2 cellular contexts compared by ENCODE assay signal in genomic region chr15:81516461-81516860, GRCh38.
A peak's percentile ranks its signal among the peaks of the same experiment; 100 is the strongest.
TF ChIP-seq lines count a peak whose summit lies in the region.

No MANE protein-coding gene starts in this region.

TF ChIP-seq in SK-N-SH, 30 proteins besides CTCF, POLR2A, EP300 and RAD21 (continued from another document):
- TF ChIP-seq RCOR1 (IDR thresholded peaks at IDR 0.05; ENCODE audit: low read length) (no peak), ZBTB33 (IDR thresholded peaks at IDR 0.05; ENCODE audit: borderline replicate concordance, low read depth) (no peak), SMC3 (IDR thresholded peaks at IDR 0.05; ENCODE audit: low read depth, low read length) (no peak), NFIC (IDR thresholded peaks at IDR 0.05; ENCODE audit: borderline replicate concordance) (peak; percentile 69), MAX (IDR thresholded peaks at IDR 0.05; ENCODE audit: low read depth) (no peak), FOXM1 (IDR thresholded peaks at IDR 0.05; ENCODE audit: low read depth) (no peak), JUND (IDR thresholded peaks at IDR 0.05) (peak; percentile 48), EZH2phosphoT487 (IDR thresholded peaks at IDR 0.05; ENCODE audit: borderline replicate concordance, low read depth) (no peak), POLR2AphosphoS5 (IDR thresholded peaks at IDR 0.05; ENCODE audit: low read depth, low read length) (no peak), RXRA (IDR thresholded peaks at IDR 0.05; ENCODE audit: borderline replicate concordance, low read depth) (no peak), FOXJ3 (CRISPR knock-in tag; IDR thresholded peaks at IDR 0.05) (no peak), REST (IDR thresholded peaks at IDR 0.05; ENCODE audit: low read depth, low read length) (no peak), RFX5 (IDR thresholded peaks at IDR 0.05; ENCODE audit: low read length) (no peak), MEF2A (IDR thresholded peaks at IDR 0.05; ENCODE audit: borderline replicate concordance, low read depth) (no peak), USF2 (IDR thresholded peaks at IDR 0.05; ENCODE audit: borderline replicate concordance, low read depth, low read length) (no peak), FOSL2 (IDR thresholded peaks at IDR 0.05; ENCODE audit: borderline replicate concordance, low read depth) (peak; percentile 59; the same call in 1 of the 2 replicates), GATA2 (CRISPR knock-in tag; IDR thresholded peaks at IDR 0.05) (no peak), IRF3 (IDR thresholded peaks at IDR 0.05; ENCODE audit: low read depth, low read length) (no peak), TAF1 (IDR thresholded peaks at IDR 0.05; ENCODE audit: borderline replicate concordance, low read depth, low read length) (no peak), USF1 (IDR thresholded peaks at IDR 0.05; ENCODE audit: borderline replicate concordance, low read depth) (no peak), ELF1 (IDR thresholded peaks at IDR 0.05) (no peak), TEAD4 (IDR thresholded peaks at IDR 0.05; ENCODE audit: borderline replicate concordance, insufficient read depth) (no peak), SIN3A (IDR thresholded peaks at IDR 0.05; ENCODE audit: borderline replicate concordance, low read depth, low read length) (no peak), GABPA (IDR thresholded peaks at IDR 0.05; ENCODE audit: low read depth) (no peak), NRF1 (IDR thresholded peaks at IDR 0.05; ENCODE audit: low read depth, low read length) (no peak)

TF ChIP-seq in SK-N-SH treated with all-trans-retinoic acid at 6 μM for 48 hours, 23 proteins besides CTCF, POLR2A, EP300 and RAD21 (continued from another document):
- TF ChIP-seq POU6F1 (CRISPR knock-in tag; IDR thresholded peaks at IDR 0.05; ENCODE audit: borderline replicate concordance, low read depth) = no peak
- no peak for TF ChIP-seq GLIS3 (CRISPR knock-in tag; IDR thresholded peaks at IDR 0.05)
- TF ChIP-seq ZFP30 (CRISPR knock-in tag; IDR thresholded peaks at IDR 0.05) = no peak
- TF ChIP-seq ISL1 (CRISPR knock-in tag; IDR thresholded peaks at IDR 0.05) = no peak
- no peak for TF ChIP-seq ZC3H10 (CRISPR knock-in tag; IDR thresholded peaks at IDR 0.05)
- TF ChIP-seq ZNF8 (CRISPR knock-in tag; IDR thresholded peaks at IDR 0.05) = no peak
- no peak for TF ChIP-seq OSR1 (CRISPR knock-in tag; IDR thresholded peaks at IDR 0.05)
